8 cellular contexts compared by ENCODE assay signal in the genomic region with DNA sequence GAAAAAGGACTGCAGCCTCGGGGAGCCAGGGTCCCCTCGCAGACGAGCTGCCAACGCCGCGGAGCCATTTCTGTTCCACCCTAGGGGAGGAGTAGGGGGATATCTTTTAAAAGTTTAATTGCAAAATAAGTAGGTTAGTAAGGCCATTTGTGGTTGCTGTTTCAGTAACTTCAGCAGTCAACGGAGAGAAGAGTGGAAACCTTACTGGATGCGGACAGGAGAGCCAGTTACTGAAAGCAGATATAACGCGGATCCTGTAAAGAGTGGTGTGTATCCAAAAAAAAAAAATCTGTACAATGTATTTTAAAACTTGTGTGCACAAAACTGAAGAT. TPM values are rescaled to one million over a fixed set of nuclear protein-coding genes. Genes with fewer than 3 reads are reported as not detected.
DNase-seq lines count a peak whose midpoint lies in the region; ATAC-seq, FAIRE-seq and TF ChIP-seq lines count a peak whose summit lies in the region.

No MANE protein-coding gene starts in this region.

- FAIRE-seq in astrocyte (lab: Jason Lieb, UNC): no peak

- ATAC-seq in heart right ventricle (no peak), Right ventricle myocardium superior (ENCODE audit: poor library complexity) (no peak), lung (ENCODE audit: insufficient read depth, low FRiP score) (no peak), aorta (ENCODE audit: low FRiP score) (no peak), HG03139 (IDR thresholded peaks at IDR 0.05; ENCODE audit: unreplicated experiment) (no peak)

- no peaks in the 10 kb centered on the region for H3K27me3 Mint-ChIP-seq in astrocyte (ENCODE audit: low read depth, unreplicated experiment)

- peaks cover 38% of the 10 kb centered on the region for H4K20me1 ChIP-seq in astrocyte (ENCODE audit: insufficient read depth, low read length)

- H3K36me3 ChIP-seq in heart right ventricle (peaks cover 0 to 34% (median 5%) of the 10 kb centered on the region in 9 donors), astrocyte (ENCODE audit: insufficient read depth, low read length) (peaks cover 5% of the 10 kb centered on the region), lung (ENCODE audit: control insufficient read depth in 2 of 2, insufficient read depth in 2 of 2, low read length in 2 of 2) (peaks cover 1 to 6% of the 10 kb centered on the region in 2 donors), aorta (ENCODE audit: control insufficient read depth in 1 of 2, insufficient read depth in 2 of 2, low read length in 1 of 2) (no peaks in the 10 kb centered on the region)

- intact Hi-C loops in heart right ventricle (cut with DNase I) (loop anchor here (2.0 to 10.0 kb wide), 20 partner anchors 81 to 762 kb away; no protein-coding TSS in a partner anchor), Right ventricle myocardium superior (cut with DNase I) (loop anchor here (5.0 to 10.0 kb wide), 3 partner anchors 96 to 762 kb away; no protein-coding TSS in a partner anchor), aorta (cut with DNase I) (loop anchor here (5.0 to 10.0 kb wide), 5 partner anchors 61 to 764 kb away; no protein-coding TSS in a partner anchor)

- 0 to 1% methylated on average over 10 of the region's 10 CpGs for WGBS in heart right ventricle, 2 donors
- 0 to 1% methylated on average over 10 of the region's 10 CpGs for WGBS in lung, 2 donors
- 0 to 1% methylated on average over 10 of the region's 10 CpGs for WGBS in aorta, 2 donors

- H2AFZ ChIP-seq in astrocyte (ENCODE audit: low read depth, low read length): peak overlapping the region; percentile 99

- peak overlapping the region; percentile 91 for H3K9ac ChIP-seq in astrocyte (ENCODE audit: low read length)

- H3K4me3 ChIP-seq in heart right ventricle: peak overlapping the region; percentile 66 to 95 (median 83)
- peak overlapping the region; percentile 86 for H3K4me3 ChIP-seq in astrocyte (ENCODE audit: insufficient read depth, low read depth, low read length)
- peak overlapping the region; percentile 69 for H3K4me3 ChIP-seq in lung
- H3K4me3 ChIP-seq in aorta (ENCODE audit: low read length in 2 of 2): peak overlapping the region; percentile 32 to 91

- DNase-seq in heart right ventricle (no peak), Right ventricle myocardium superior (no peak), astrocyte (ENCODE audit: low read depth) (peak; percentile 50), lung (ENCODE audit: low spot score) (no peak), aorta (no peak), glomerular visceral epithelial cell (ENCODE audit: extremely low spot score) (no peak)
- DNase-seq in stimulated activated CD4-positive, alpha-beta T cell treated with anti-CD3 and anti-CD28 coated beads, Interleukin-2, amount 100 ng/mL, for 24 hours: no peak

- peak overlapping the region; percentile 96 for H3K27ac Mint-ChIP-seq in astrocyte (ENCODE audit: unreplicated experiment)

- peak overlapping the region; percentile 95 for H3K4me3 Mint-ChIP-seq in astrocyte (ENCODE audit: unreplicated experiment)

- H3K9me3 Mint-ChIP-seq in astrocyte (ENCODE audit: unreplicated experiment): no peaks in the 10 kb centered on the region

- H3K4me1 Mint-ChIP-seq in astrocyte (ENCODE audit: low read depth, unreplicated experiment): peaks cover 12% of the 10 kb centered on the region

- H3K4me1 ChIP-seq in heart right ventricle: peaks cover 0 to 31% (median 8%) of the 10 kb centered on the region in 9 donors
- peaks cover 6% of the 10 kb centered on the region for H3K4me1 ChIP-seq in astrocyte (ENCODE audit: insufficient read depth, low read length)
- H3K4me1 ChIP-seq in lung (ENCODE audit: control insufficient read depth in 2 of 2, insufficient read depth in 2 of 2, low read length in 2 of 2): peaks cover 0 to 3% of the 10 kb centered on the region in 2 donors
- no peaks in the 10 kb centered on the region for H3K4me1 ChIP-seq in aorta (ENCODE audit: control insufficient read depth in 1 of 2, insufficient read depth in 2 of 2, low read length in 2 of 2)

- peak overlapping the region; percentile 83 to 98 (median 90) for H3K27ac ChIP-seq in heart right ventricle
- H3K27ac ChIP-seq in astrocyte (ENCODE audit: low read depth, low read length): peak overlapping the region; percentile 89
- peak overlapping the region; percentile 81 to 98 for H3K27ac ChIP-seq in lung (ENCODE audit: low read depth in 1 of 2, low read length in 1 of 2)
- H3K27ac ChIP-seq in aorta (ENCODE audit: low read depth in 1 of 2, low read length in 2 of 2): peak overlapping the region in 1 of 2 donors; percentile 90

- peak overlapping the region; percentile 96 for H3K4me2 ChIP-seq in astrocyte (ENCODE audit: low read length)

- H3K36me3 Mint-ChIP-seq in astrocyte (ENCODE audit: low read depth, unreplicated experiment): peaks cover 8% of the 10 kb centered on the region

- no peak for TF ChIP-seq CTCF in heart right ventricle (IDR thresholded peaks at IDR 0.05)
- TF ChIP-seq CTCF in astrocyte (IDR thresholded peaks at IDR 0.05; ENCODE audit: insufficient read depth, low read depth, low read length): no peak
- TF ChIP-seq CTCF in lung (IDR thresholded peaks at IDR 0.05; ENCODE audit: control extremely low read depth, extremely low read depth): no peak

- H3K27me3 ChIP-seq in heart right ventricle (no peaks in the 10 kb centered on the region), astrocyte (ENCODE audit: insufficient read depth, low read length) (no peaks in the 10 kb centered on the region), lung (ENCODE audit: control insufficient read depth, insufficient read depth) (no peaks in the 10 kb centered on the region), aorta (ENCODE audit: control insufficient read depth in 1 of 2, insufficient read depth in 2 of 2, low read length in 1 of 2) (no peaks in the 10 kb centered on the region)

- H3K79me2 ChIP-seq in astrocyte (ENCODE audit: insufficient read depth, low read length): peaks cover 39% of the 10 kb centered on the region

- H3K9me3 ChIP-seq in heart right ventricle (no peaks in the 10 kb centered on the region), astrocyte (ENCODE audit: insufficient read depth, low read depth, low read length) (no peaks in the 10 kb centered on the region), lung (ENCODE audit: control insufficient read depth in 2 of 2, insufficient read depth in 1 of 2, low read length in 1 of 2) (peaks cover 0 to 2% of the 10 kb centered on the region in 2 donors), aorta (ENCODE audit: control insufficient read depth, low read length) (no peaks in the 10 kb centered on the region)

RNA-seq across cellular contexts. Expression of a gene that starts 0.8 kb away (rescaled TPM):
- total RNA-seq in heart right ventricle: 100 to 1,000 TPM in 2 of 10 donors, 10 to 100 TPM in 8; 54.4 to 127 (median 71.3) TPM
- 10 to 100 TPM; 20.0 to 33.4 TPM for polyA plus RNA-seq in heart right ventricle
- total RNA-seq in Right ventricle myocardium superior: 74.1 TPM
- 56.5 and 63.7 TPM in 2 replicates for total RNA-seq in astrocyte
- total RNA-seq in lung: 100 to 1,000 TPM; 128 to 147 TPM
- polyA plus RNA-seq in lung: 10 to 100 TPM; 38.4 to 50.9 TPM
- total RNA-seq in aorta: 10 to 100 TPM; 81.0 to 86.9 TPM
- polyA plus RNA-seq in aorta: 10 to 100 TPM; 25.7 to 46.1 TPM
